9 cellular contexts compared by ENCODE assay signal in the genomic region with DNA sequence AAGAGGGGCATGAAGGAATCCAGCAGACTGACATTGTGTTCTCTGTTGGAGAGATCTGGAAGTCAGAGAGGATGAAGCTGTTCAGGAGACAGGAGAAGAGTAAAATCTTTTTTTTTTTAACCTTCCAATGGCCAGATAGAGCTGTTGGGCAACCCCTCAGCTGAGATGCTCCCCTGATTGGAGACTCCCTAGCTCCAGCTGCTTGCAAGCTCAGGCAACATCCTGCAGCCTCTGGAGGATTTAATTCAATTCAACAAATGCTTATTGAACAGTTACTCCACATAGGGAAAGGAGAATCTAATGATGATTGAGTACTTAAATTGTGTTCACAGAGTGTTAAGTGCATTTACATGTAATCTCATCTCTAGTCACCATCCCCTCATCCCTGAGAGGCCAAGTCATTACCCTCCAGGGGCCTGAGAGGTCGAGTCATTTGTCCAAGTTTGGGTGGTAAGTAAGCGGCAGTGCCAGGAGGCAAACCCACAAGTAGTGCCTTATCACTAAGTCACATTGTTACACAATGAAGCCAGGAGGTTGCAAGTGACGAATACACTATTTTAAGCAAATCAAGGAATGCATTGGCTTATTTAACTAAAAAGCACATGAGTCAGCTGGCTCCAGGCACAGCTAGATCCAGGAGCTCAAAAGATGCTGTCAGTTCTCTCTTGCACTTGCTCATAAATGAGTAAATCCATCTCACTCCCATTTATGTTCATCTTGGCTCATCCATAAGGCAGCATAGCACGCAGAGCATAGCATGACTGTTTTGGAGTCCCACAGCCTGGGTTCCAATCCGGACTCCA.
A peak's percentile ranks its signal among the peaks of the same experiment; 100 is the strongest.
DNase-seq lines count a peak whose midpoint lies in the region; ATAC-seq, FAIRE-seq and TF ChIP-seq lines count a peak whose summit lies in the region.
"Had no signal": no experiment of that assay in that cellular context is flagged by ENCODE, and none has a peak within 500 bp of the region (broad histone marks: within the 10 kb centered on the region; RNA-seq: fewer than 3 reads in every experiment).

No MANE protein-coding gene starts in this region.

- no peaks in the 10 kb centered on the region for H3K4me1 Mint-ChIP-seq in activated CD4-positive, alpha-beta memory T cell treated with anti-CD3 and anti-CD28 coated beads for 36 hours (ENCODE audit: low read depth)
- H3K4me1 Mint-ChIP-seq in activated CD4-positive, alpha-beta memory T cell treated with anti-CD3 and anti-CD28 coated beads, Interleukin-2, amount 10 ng/mL, durations not matched to agents 7 days and 5 days = no peaks in the 10 kb centered on the region

- peak overlapping the region; percentile 84 for H3K27ac ChIP-seq in brain microvascular endothelial cell

- H3K27me3 ChIP-seq in brain microvascular endothelial cell (replicated peaks) (no peaks in the 10 kb centered on the region), HAP-1 (ENCODE audit: low read depth) (no peaks in the 10 kb centered on the region)

- no peak for TF ChIP-seq POLR2A in lower leg skin (IDR thresholded peaks at IDR 0.05)

- in situ Hi-C loops in brain microvascular endothelial cell (cut with HindIII; ENCODE audit: low pct_ligation_motif_present, low sequenced_read_pairs) = no loop called here
- in situ Hi-C loops in HAP-1 (cut with MboI; ENCODE audit: low sequenced_read_pairs) = no loop called here

- FAIRE-seq in urothelium cell line (lab: Jason Lieb, UNC) = peak; percentile 87

- no peak overlapping the region for H3K4me3 Mint-ChIP-seq in activated CD4-positive, alpha-beta memory T cell treated with anti-CD3 and anti-CD28 coated beads for 36 hours
- H3K4me3 Mint-ChIP-seq in activated CD4-positive, alpha-beta memory T cell treated with anti-CD3 and anti-CD28 coated beads, Interleukin-2, amount 10 ng/mL, durations not matched to agents 7 days and 5 days = no peak overlapping the region
- H3K4me3 Mint-ChIP-seq: CD4-positive, CD25-positive, alpha-beta regulatory T cell had no signal

- H3K4me1 ChIP-seq in HAP-1 = no peaks in the 10 kb centered on the region; the same call in 1 of the 2 replicates

- no peak overlapping the region for H3K27ac Mint-ChIP-seq in activated CD4-positive, alpha-beta memory T cell treated with anti-CD3 and anti-CD28 coated beads for 36 hours
- H3K27ac Mint-ChIP-seq in activated CD4-positive, alpha-beta memory T cell treated with anti-CD3 and anti-CD28 coated beads, Interleukin-2, amount 10 ng/mL, durations not matched to agents 7 days and 5 days = no peak overlapping the region
- H3K27ac Mint-ChIP-seq: CD4-positive, CD25-positive, alpha-beta regulatory T cell had no signal

- H3K9me3 Mint-ChIP-seq in activated CD4-positive, alpha-beta memory T cell treated with anti-CD3 and anti-CD28 coated beads for 36 hours = no peaks in the 10 kb centered on the region
- H3K9me3 Mint-ChIP-seq in activated CD4-positive, alpha-beta memory T cell treated with anti-CD3 and anti-CD28 coated beads, Interleukin-2, amount 10 ng/mL, durations not matched to agents 7 days and 5 days = no peaks in the 10 kb centered on the region

- H3K36me3 Mint-ChIP-seq in activated CD4-positive, alpha-beta memory T cell treated with anti-CD3 and anti-CD28 coated beads for 36 hours = no peaks in the 10 kb centered on the region
- no peaks in the 10 kb centered on the region for H3K36me3 Mint-ChIP-seq in activated CD4-positive, alpha-beta memory T cell treated with anti-CD3 and anti-CD28 coated beads, Interleukin-2, amount 10 ng/mL, durations not matched to agents 7 days and 5 days (ENCODE audit: low read depth)
- H3K36me3 Mint-ChIP-seq: CD4-positive, CD25-positive, alpha-beta regulatory T cell had no signal

- CTCF ChIA-PET in activated CD4-positive, alpha-beta memory T cell treated with anti-CD3 and anti-CD28 coated beads for 36 hours (lab: Charles Lee) = interaction anchor here (0.7 to 1.4 kb wide), 2 partner anchors 54 to 291 kb away, joined by 3 read pairs; no protein-coding TSS in a partner anchor
- CTCF ChIA-PET in activated CD4-positive, alpha-beta memory T cell treated with anti-CD3 and anti-CD28 coated beads, Interleukin-2, amount 10 ng/mL, durations not matched to agents 7 days and 5 days (lab: Charles Lee) = interaction anchor here (0.9 kb wide), 1 partner anchor 208 kb away, joined by 3 read pairs; no protein-coding TSS in a partner anchor

- H3K36me3 ChIP-seq in brain microvascular endothelial cell (replicated peaks) (no peaks in the 10 kb centered on the region), HAP-1 (replicated peaks) (no peaks in the 10 kb centered on the region)

- DNase-seq in activated CD4-positive, alpha-beta memory T cell treated with anti-CD3 and anti-CD28 coated beads for 36 hours = peak; percentile 18
- DNase-seq in activated CD4-positive, alpha-beta memory T cell treated with anti-CD3 and anti-CD28 coated beads, Interleukin-2, amount 10 ng/mL, durations not matched to agents 7 days and 5 days = no peak
- DNase-seq in brain microvascular endothelial cell = peak; percentile 95
- DNase-seq in lower leg skin (ENCODE audit: low spot score in 2 of 2) = peak; percentile 58 to 86
- DNase-seq in urothelium cell line (ENCODE audit: low spot score) = peak; percentile 68
- no peak for DNase-seq in ecto neural progenitor cell (ENCODE audit: low spot score)
- DNase-seq in HAP-1 (ENCODE audit: low spot score in 2 of 2) = no peak
- DNase-seq: CD4-positive, CD25-positive, alpha-beta regulatory T cell had no signal

- TF ChIP-seq CTCF in brain microvascular endothelial cell (IDR thresholded peaks at IDR 0.05; ENCODE audit: low read depth, low read length, missing control alignments) (no peak), lower leg skin (IDR thresholded peaks at IDR 0.05) (no peak)

- no peak for ATAC-seq in GM21619 (IDR thresholded peaks at IDR 0.05; ENCODE audit: unreplicated experiment)

- POLR2A ChIA-PET in activated CD4-positive, alpha-beta memory T cell treated with anti-CD3 and anti-CD28 coated beads for 36 hours (lab: Charles Lee) = no interaction called here
- POLR2A ChIA-PET in activated CD4-positive, alpha-beta memory T cell treated with anti-CD3 and anti-CD28 coated beads, Interleukin-2, amount 10 ng/mL, durations not matched to agents 7 days and 5 days (lab: Charles Lee) = no interaction called here

- intact Hi-C loops in activated CD4-positive, alpha-beta memory T cell treated with anti-CD3 and anti-CD28 coated beads for 36 hours (cut with micrococcal nuclease) = no loop called here
- intact Hi-C loops in lower leg skin (cut with DNase I; ENCODE audit: low total_unique reads) = no loop called here

- 26 to 30% methylated on average over 5 of the region's 5 CpGs for WGBS in lower leg skin, 2 donors

- H3K27me3 Mint-ChIP-seq in activated CD4-positive, alpha-beta memory T cell treated with anti-CD3 and anti-CD28 coated beads for 36 hours = peaks cover 2% of the 10 kb centered on the region
- H3K27me3 Mint-ChIP-seq in activated CD4-positive, alpha-beta memory T cell treated with anti-CD3 and anti-CD28 coated beads, Interleukin-2, amount 10 ng/mL, durations not matched to agents 7 days and 5 days = peaks cover 15% of the 10 kb centered on the region

- no peaks in the 10 kb centered on the region for H3K9me3 ChIP-seq in HAP-1

- no peak overlapping the region for H3K4me3 ChIP-seq in brain microvascular endothelial cell (ENCODE audit: low read depth, low read length)
- no peak overlapping the region for H3K4me3 ChIP-seq in lower leg skin (ENCODE audit: low read depth, poor library complexity, severe bottlenecking)
- H3K4me3 ChIP-seq in HAP-1 = no peak overlapping the region

Comparison
In these comparisons a context has a peak if more than half of its experiments do, and no peak if none do; other contexts are left out.
1. DNase-seq: peak in activated CD4-positive, alpha-beta memory T cell treated with anti-CD3 and anti-CD28 coated beads for 36 hours (single experiment), brain microvascular endothelial cell (single experiment), lower leg skin (2 of 2) and urothelium cell line (single experiment); none in activated CD4-positive, alpha-beta memory T cell treated with anti-CD3 and anti-CD28 coated beads, Interleukin-2, amount 10 ng/mL, durations not matched to agents 7 days and 5 days (single experiment), ecto neural progenitor cell (single experiment) and HAP-1 (0 of 2).